In the genomic region with DNA sequence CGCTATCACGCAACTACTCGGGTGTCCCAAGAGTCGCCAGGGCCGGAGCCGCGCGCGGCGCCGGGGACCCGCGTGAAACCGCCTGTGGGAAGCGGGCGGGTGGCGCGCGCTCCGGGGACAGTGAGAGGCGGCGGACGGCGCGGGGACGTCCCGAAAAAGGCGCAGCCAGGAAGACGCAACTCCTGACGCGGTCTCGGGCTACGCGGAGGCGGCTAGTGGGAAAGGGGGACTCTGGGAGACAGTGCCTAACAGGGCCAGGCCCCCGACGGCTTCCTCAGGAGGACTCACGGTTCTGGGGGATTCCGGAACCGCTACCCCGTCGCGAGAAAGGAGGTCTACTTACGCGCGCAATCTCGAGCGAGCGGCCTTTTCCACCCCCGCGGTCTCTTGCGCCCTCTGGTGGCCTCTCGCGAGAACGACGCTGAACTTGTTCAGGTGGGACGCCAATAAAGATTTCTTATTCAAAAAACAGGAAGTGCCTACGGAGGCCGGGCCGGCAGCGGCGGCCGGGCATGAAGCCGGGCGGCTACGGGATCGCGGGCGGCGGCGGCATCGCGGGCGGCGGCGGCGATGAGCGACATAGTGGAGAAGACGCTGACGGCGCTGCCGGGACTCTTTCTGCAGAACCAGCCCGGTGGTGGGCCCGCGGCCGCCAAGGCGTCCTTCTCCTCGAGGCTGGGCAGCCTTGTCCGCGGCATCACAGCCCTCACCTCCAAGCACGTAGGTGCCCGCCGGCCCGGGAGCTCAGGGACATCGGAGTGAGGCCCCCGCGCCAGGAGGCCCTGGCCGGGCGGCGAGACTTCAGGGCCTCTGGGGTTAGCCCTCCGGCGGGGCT, we compare ENCODE assay signal across 1 cellular context.
TF ChIP-seq lines count a peak whose summit lies in the region.

TSS of gene AP4E1 (plus strand) at position 475 of the 835 bp plus-strand sequence. CDS start at position 571, 96 bp downstream.

TF ChIP-seq in WTC11, 78 proteins besides CTCF, POLR2A, EP300 and RAD21 (continued from another document and continues in another):
- TF ChIP-seq, protein P1, sequence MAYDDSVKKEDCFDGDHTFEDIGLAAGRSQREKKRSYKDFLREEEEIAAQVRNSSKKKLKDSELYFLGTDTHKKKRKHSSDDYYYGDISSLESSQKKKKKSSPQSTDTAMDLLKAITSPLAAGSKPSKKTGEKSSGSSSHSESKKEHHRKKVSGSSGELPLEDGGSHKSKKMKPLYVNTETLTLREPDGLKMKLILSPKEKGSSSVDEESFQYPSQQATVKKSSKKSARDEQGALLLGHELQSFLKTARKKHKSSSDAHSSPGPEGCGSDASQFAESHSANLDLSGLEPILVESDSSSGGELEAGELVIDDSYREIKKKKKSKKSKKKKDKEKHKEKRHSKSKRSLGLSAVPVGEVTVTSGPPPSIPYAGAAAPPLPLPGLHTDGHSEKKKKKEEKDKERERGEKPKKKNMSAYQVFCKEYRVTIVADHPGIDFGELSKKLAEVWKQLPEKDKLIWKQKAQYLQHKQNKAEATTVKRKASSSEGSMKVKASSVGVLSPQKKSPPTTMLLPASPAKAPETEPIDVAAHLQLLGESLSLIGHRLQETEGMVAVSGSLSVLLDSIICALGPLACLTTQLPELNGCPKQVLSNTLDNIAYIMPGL (CRISPR knock-in tag; IDR thresholded peaks at IDR 0.05) = peak; percentile 83
- TF ChIP-seq, protein P2, sequence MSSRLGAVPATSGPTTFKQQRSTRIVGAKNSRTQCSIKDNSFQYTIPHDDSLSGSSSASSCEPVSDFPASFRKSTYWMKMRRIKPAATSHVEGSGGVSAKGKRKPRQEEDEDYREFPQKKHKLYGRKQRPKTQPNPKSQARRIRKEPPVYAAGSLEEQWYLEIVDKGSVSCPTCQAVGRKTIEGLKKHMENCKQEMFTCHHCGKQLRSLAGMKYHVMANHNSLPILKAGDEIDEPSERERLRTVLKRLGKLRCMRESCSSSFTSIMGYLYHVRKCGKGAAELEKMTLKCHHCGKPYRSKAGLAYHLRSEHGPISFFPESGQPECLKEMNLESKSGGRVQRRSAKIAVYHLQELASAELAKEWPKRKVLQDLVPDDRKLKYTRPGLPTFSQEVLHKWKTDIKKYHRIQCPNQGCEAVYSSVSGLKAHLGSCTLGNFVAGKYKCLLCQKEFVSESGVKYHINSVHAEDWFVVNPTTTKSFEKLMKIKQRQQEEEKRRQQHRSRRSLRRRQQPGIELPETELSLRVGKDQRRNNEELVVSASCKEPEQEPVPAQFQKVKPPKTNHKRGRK (CRISPR knock-in tag; IDR thresholded peaks at IDR 0.05; ENCODE audit: borderline replicate concordance) = no peak
- TF ChIP-seq, protein P3, sequence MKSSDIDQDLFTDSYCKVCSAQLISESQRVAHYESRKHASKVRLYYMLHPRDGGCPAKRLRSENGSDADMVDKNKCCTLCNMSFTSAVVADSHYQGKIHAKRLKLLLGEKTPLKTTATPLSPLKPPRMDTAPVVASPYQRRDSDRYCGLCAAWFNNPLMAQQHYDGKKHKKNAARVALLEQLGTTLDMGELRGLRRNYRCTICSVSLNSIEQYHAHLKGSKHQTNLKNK (CRISPR knock-in tag; IDR thresholded peaks at IDR 0.05) = no peak
- TF ChIP-seq NR3C1 (CRISPR knock-in tag; conservative IDR thresholded peaks at IDR 0.05; ENCODE audit: low read depth) = no peak
- no peak for TF ChIP-seq NR1H2 (CRISPR knock-in tag; IDR thresholded peaks at IDR 0.05)
- no peak; the same call in 1 of the 2 replicates for TF ChIP-seq ARID4B (CRISPR knock-in tag; IDR thresholded peaks at IDR 0.05; ENCODE audit: borderline replicate concordance)
- no peak for TF ChIP-seq ZNF423 (CRISPR knock-in tag; IDR thresholded peaks at IDR 0.05)
- TF ChIP-seq, protein P4, sequence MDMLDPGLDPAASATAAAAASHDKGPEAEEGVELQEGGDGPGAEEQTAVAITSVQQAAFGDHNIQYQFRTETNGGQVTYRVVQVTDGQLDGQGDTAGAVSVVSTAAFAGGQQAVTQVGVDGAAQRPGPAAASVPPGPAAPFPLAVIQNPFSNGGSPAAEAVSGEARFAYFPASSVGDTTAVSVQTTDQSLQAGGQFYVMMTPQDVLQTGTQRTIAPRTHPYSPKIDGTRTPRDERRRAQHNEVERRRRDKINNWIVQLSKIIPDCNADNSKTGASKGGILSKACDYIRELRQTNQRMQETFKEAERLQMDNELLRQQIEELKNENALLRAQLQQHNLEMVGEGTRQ (CRISPR knock-in tag; IDR thresholded peaks at IDR 0.05) = no peak
- TF ChIP-seq ZNF317 (CRISPR knock-in tag; IDR thresholded peaks at IDR 0.05; ENCODE audit: borderline replicate concordance, low read depth) = 0 out of 2 replicates have a peak, but pooled peaks have one; percentile 17
- no peak for TF ChIP-seq ZNF121 (CRISPR knock-in tag; IDR thresholded peaks at IDR 0.05)
- no peak for TF ChIP-seq FOXJ3 (CRISPR knock-in tag; IDR thresholded peaks at IDR 0.05; ENCODE audit: borderline replicate concordance)
- TF ChIP-seq, protein P5, sequence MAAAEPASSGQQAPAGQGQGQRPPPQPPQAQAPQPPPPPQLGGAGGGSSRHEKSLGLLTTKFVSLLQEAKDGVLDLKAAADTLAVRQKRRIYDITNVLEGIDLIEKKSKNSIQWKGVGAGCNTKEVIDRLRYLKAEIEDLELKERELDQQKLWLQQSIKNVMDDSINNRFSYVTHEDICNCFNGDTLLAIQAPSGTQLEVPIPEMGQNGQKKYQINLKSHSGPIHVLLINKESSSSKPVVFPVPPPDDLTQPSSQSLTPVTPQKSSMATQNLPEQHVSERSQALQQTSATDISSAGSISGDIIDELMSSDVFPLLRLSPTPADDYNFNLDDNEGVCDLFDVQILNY (CRISPR knock-in tag; IDR thresholded peaks at IDR 0.05) = no peak
- TF ChIP-seq, protein P6, sequence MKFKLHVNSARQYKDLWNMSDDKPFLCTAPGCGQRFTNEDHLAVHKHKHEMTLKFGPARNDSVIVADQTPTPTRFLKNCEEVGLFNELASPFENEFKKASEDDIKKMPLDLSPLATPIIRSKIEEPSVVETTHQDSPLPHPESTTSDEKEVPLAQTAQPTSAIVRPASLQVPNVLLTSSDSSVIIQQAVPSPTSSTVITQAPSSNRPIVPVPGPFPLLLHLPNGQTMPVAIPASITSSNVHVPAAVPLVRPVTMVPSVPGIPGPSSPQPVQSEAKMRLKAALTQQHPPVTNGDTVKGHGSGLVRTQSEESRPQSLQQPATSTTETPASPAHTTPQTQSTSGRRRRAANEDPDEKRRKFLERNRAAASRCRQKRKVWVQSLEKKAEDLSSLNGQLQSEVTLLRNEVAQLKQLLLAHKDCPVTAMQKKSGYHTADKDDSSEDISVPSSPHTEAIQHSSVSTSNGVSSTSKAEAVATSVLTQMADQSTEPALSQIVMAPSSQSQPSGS (CRISPR knock-in tag; IDR thresholded peaks at IDR 0.05; ENCODE audit: borderline replicate concordance, low read depth) = no peak
- TF ChIP-seq ETV6 (CRISPR knock-in tag; IDR thresholded peaks at IDR 0.05) = peak; percentile 58; the same call in 1 of the 2 replicates
- no peak for TF ChIP-seq GTF2I (CRISPR knock-in tag; conservative IDR thresholded peaks at IDR 0.05)
- TF ChIP-seq KAT7 (CRISPR knock-in tag; IDR thresholded peaks at IDR 0.05; ENCODE audit: borderline replicate concordance) = peak; percentile 30; the same call in 1 of the 2 replicates
- TF ChIP-seq, protein P7, sequence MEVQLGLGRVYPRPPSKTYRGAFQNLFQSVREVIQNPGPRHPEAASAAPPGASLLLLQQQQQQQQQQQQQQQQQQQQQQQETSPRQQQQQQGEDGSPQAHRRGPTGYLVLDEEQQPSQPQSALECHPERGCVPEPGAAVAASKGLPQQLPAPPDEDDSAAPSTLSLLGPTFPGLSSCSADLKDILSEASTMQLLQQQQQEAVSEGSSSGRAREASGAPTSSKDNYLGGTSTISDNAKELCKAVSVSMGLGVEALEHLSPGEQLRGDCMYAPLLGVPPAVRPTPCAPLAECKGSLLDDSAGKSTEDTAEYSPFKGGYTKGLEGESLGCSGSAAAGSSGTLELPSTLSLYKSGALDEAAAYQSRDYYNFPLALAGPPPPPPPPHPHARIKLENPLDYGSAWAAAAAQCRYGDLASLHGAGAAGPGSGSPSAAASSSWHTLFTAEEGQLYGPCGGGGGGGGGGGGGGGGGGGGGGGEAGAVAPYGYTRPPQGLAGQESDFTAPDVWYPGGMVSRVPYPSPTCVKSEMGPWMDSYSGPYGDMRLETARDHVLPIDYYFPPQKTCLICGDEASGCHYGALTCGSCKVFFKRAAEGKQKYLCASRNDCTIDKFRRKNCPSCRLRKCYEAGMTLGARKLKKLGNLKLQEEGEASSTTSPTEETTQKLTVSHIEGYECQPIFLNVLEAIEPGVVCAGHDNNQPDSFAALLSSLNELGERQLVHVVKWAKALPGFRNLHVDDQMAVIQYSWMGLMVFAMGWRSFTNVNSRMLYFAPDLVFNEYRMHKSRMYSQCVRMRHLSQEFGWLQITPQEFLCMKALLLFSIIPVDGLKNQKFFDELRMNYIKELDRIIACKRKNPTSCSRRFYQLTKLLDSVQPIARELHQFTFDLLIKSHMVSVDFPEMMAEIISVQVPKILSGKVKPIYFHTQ (CRISPR knock-in tag; IDR thresholded peaks at IDR 0.05) = no peak
- no peak for TF ChIP-seq GRHL2 (CRISPR knock-in tag; IDR thresholded peaks at IDR 0.05; ENCODE audit: insufficient replicate concordance, severe bottlenecking)
- TF ChIP-seq ZNF396 (CRISPR knock-in tag; IDR thresholded peaks at IDR 0.05; ENCODE audit: borderline replicate concordance) = no peak
- no peak for TF ChIP-seq PRRX2 (CRISPR knock-in tag; IDR thresholded peaks at IDR 0.05)
- TF ChIP-seq, protein P8, sequence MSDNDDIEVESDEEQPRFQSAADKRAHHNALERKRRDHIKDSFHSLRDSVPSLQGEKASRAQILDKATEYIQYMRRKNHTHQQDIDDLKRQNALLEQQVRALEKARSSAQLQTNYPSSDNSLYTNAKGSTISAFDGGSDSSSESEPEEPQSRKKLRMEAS (CRISPR knock-in tag; IDR thresholded peaks at IDR 0.05) = no peak; the same call in 1 of the 2 replicates
- no peak for TF ChIP-seq ZNF532 (CRISPR knock-in tag; IDR thresholded peaks at IDR 0.05; ENCODE audit: borderline replicate concordance)
- no peak for TF ChIP-seq ZNF138 (CRISPR knock-in tag; conservative IDR thresholded peaks at IDR 0.05)
- no peak for TF ChIP-seq NR2C2 (CRISPR knock-in tag; IDR thresholded peaks at IDR 0.05)
- TF ChIP-seq TEAD4 (CRISPR knock-in tag; IDR thresholded peaks at IDR 0.05) = no peak
- TF ChIP-seq MYBL2 (CRISPR knock-in tag; IDR thresholded peaks at IDR 0.05) = no peak
- TF ChIP-seq NFATC4 (CRISPR knock-in tag; IDR thresholded peaks at IDR 0.05) = no peak
- no peak for TF ChIP-seq SMAD3 (CRISPR knock-in tag; IDR thresholded peaks at IDR 0.05; ENCODE audit: borderline replicate concordance)
- TF ChIP-seq ERG (CRISPR knock-in tag; IDR thresholded peaks at IDR 0.05) = no peak
- no peak for TF ChIP-seq SOX15 (CRISPR knock-in tag; IDR thresholded peaks at IDR 0.05)
